In the genomic region with DNA sequence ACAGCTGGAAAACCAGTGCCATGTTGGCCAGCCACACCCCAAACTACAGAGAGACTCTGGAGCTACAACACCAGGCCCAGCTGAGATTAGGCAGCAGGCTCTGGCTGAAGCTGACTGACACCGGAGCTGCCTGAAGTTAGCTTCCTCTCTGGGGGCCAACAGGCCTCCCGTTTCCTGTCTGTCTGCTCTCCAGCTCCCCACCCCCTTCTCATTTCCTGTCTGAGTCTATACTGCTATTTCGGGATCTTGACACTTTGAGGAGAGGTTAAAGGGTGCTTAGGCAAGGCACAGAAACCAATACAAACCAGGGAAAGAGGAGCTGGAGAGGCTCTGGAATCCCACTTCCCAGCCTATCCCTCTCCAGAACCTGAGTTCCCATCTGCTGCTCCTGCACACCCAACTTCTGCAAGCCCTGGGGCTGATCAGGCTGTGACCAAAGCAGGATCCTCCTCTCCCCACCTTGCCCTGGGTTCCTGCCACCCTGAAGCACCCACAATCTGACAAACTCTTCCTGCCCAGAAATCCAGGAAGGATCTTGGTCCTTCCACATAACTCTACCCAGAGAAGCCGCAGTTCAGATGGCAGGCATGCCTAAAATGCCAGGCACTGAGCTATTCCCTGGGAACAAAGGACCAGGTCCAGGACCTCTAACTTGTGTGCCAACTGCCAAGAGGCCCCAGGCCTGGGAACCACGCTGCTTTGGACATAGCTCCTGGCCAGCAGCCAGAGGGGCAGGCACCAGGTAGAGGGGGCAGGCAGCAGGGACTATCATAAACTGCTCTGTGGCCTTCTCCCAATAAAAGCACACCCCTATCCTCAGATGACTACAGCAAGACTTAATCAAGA, we compare ENCODE assay signal across 8 cellular contexts. TPM values are rescaled to one million over a fixed set of nuclear protein-coding genes. Genes with fewer than 3 reads are reported as not detected.
DNase-seq lines count a peak whose midpoint lies in the region; ATAC-seq and TF ChIP-seq lines count a peak whose summit lies in the region.

No MANE protein-coding gene starts in this region.

- no peak for TF ChIP-seq EP300 in ovary (IDR thresholded peaks at IDR 0.05)

- H3K36me3 ChIP-seq in NT2/D1 (ENCODE audit: insufficient read depth, insufficient read length, low read length) (peaks cover 59% of the 10 kb centered on the region), ovary (no peaks in the 10 kb centered on the region), thymus (ENCODE audit: control insufficient read depth, insufficient read depth) (peaks cover 6% of the 10 kb centered on the region)

- no peak for TF ChIP-seq POLR2A in ovary (IDR thresholded peaks at IDR 0.05)

- H3K27me3 ChIP-seq in NT2/D1 (ENCODE audit: insufficient read depth, insufficient read length), result no peaks in the 10 kb centered on the region
- no peaks in the 10 kb centered on the region for H3K27me3 ChIP-seq in ovary
- H3K27me3 ChIP-seq in thymus (ENCODE audit: control insufficient read depth, insufficient read depth), result no peaks in the 10 kb centered on the region

- no peaks in the 10 kb centered on the region for H3K9me3 ChIP-seq in NT2/D1 (ENCODE audit: insufficient read depth, low read length)
- H3K9me3 ChIP-seq in ovary, result no peaks in the 10 kb centered on the region
- no peaks in the 10 kb centered on the region for H3K9me3 ChIP-seq in thymus (ENCODE audit: control insufficient read depth)

- peak overlapping the region in 1 of 2 donors; percentile 77 for H3K27ac ChIP-seq in ovary
- H3K27ac ChIP-seq in thymus (ENCODE audit: low read depth), result peak overlapping the region; percentile 78

- H3K4me3 ChIP-seq in NT2/D1 (ENCODE audit: insufficient read length, low read depth) (no peak overlapping the region), ovary (no peak overlapping the region), thymus (ENCODE audit: low read length) (peak overlapping the region; percentile 20)

- DNase-seq in GM13977 (ENCODE audit: low spot score) (peak; percentile 85), NT2/D1 (ENCODE audit: low read depth, low spot score) (peak; percentile 50), activated T-cell treated with anti-CD3 and anti-CD28 coated beads for 24 hours (ENCODE audit: low read depth) (peak; percentile 61), fibroblast of peridontal ligament (ENCODE audit: extremely low read depth) (peak; percentile 78), ovary (peak; percentile 56 to 66 (median 63)), ecto neural progenitor cell (ENCODE audit: low spot score) (no peak)

- H3K4me1 ChIP-seq in NT2/D1 (ENCODE audit: insufficient read depth, insufficient read length) (peaks cover 14% of the 10 kb centered on the region), ovary (ENCODE audit: insufficient read depth) (peaks cover 19% of the 10 kb centered on the region), thymus (ENCODE audit: control insufficient read depth, insufficient read depth, low read length) (peaks cover 39% of the 10 kb centered on the region)

- intact Hi-C loops in ovary (cut with DNase I), result no loop called here

- H3K9ac ChIP-seq in NT2/D1 (ENCODE audit: insufficient read length, low read depth), result no peak overlapping the region

- in situ Hi-C loops in GM13977 (cut with MboI; ENCODE audit: low pct_unique_long_range_greater_than_20kb, low sequenced_read_pairs, unreplicated experiment), result no loop called here

- 17 to 31% (median 24%) methylated on average over 4 to 5 of the region's 5 CpGs for WGBS in ovary, 3 donors
- 16% methylated on average over 5 of the region's 5 CpGs for WGBS in thymus

- peak; percentile 66 for ATAC-seq in HG02763 (IDR thresholded peaks at IDR 0.05; ENCODE audit: unreplicated experiment)

- no peak for TF ChIP-seq CTCF in GM13977 (IDR thresholded peaks at IDR 0.05; ENCODE audit: extremely low read depth, insufficient read depth, missing control alignments)
- TF ChIP-seq CTCF in ovary (IDR thresholded peaks at IDR 0.05), result no peak

RNA-seq across cellular contexts. Expression of a gene that starts 39.9 kb away (rescaled TPM):
- 10 to 100 TPM; 29.8 to 72.6 (median 43.3) TPM for total RNA-seq in ovary
- 10 to 100 TPM; 13.4 to 31.4 TPM for polyA plus RNA-seq in ovary
- polyA plus RNA-seq in thymus, result 16.6 TPM

RNA-seq across cellular contexts. Expression of a gene that starts 44.0 kb away (rescaled TPM):
- 10 to 100 TPM; 15.7 to 58.1 (median 40.0) TPM for total RNA-seq in ovary
- 10 to 100 TPM; 21.4 to 26.3 TPM for polyA plus RNA-seq in ovary
- polyA plus RNA-seq in thymus, result 9.8 TPM

RNA-seq across cellular contexts. Expression of a gene that starts 57.8 kb away (rescaled TPM):
- total RNA-seq in ovary, result 1 to 10 TPM in 2 of 7 donors, under 1 TPM in 5; 0.11 to 1.5 (median 0.84) TPM
- polyA plus RNA-seq in ovary, result under 1 TPM; 0.38 to 0.46 TPM
- polyA plus RNA-seq in thymus, result 0.09 TPM
